ENCODE assay signal across 8 cellular contexts in genomic region chr20:17895641-17896246, GRCh38.
DNase-seq lines count a peak whose midpoint lies in the region; ATAC-seq and TF ChIP-seq lines count a peak whose summit lies in the region.

No MANE protein-coding gene starts in this region.

- peak overlapping the region; percentile 26; the same call in 1 of the 2 replicates for H3K27ac ChIP-seq in 22Rv1

- peak; percentile 60 for ATAC-seq in GM21723 (IDR thresholded peaks at IDR 0.05; ENCODE audit: unreplicated experiment)

- H3K27ac Mint-ChIP-seq in nephron: peak overlapping the region; percentile 91 to 92 (median 91)

- TF ChIP-seq CTCF in 22Rv1 (IDR thresholded peaks at IDR 0.05): no peak
- no peak for TF ChIP-seq CTCF in epithelial cell of esophagus (IDR thresholded peaks at IDR 0.05; ENCODE audit: insufficient read depth, low read depth, low read length, missing control alignments)
- TF ChIP-seq CTCF in nephron (IDR thresholded peaks at IDR 0.05; ENCODE audit: unreplicated experiment in 3 of 3): no peak

- peaks cover 45% of the 10 kb centered on the region for H3K4me1 Mint-ChIP-seq in nephron

- H3K27me3 Mint-ChIP-seq in nephron (ENCODE audit: low read depth): no peaks in the 10 kb centered on the region

- H3K4me3 Mint-ChIP-seq in nephron: peak overlapping the region; percentile 19 to 71 (median 63)

- H3K4me3 ChIP-seq in epithelial cell of esophagus (ENCODE audit: low read length): peak overlapping the region; percentile 15

- H3K36me3 Mint-ChIP-seq in nephron (ENCODE audit: low read depth): no peaks in the 10 kb centered on the region

- peaks cover 12% of the 10 kb centered on the region for H3K9me3 Mint-ChIP-seq in nephron

- peak; percentile 38 to 49 for DNase-seq in activated CD4-positive, alpha-beta T cell treated with anti-CD3 and anti-CD28 coated beads for 4 hours
- DNase-seq in epithelial cell of esophagus (ENCODE audit: low read depth) (peak; percentile 58), superior temporal gyrus (ENCODE audit: extremely low spot score) (peak; percentile 60), NCI-H748 treated with DMSO at 0.1 percent for 48 hours (lab: John Stamatoyannopoulos, UW) (no peak), NCI-H2107 treated with DMSO at 0.1 percent for 48 hours (lab: John Stamatoyannopoulos, UW; ENCODE audit: unreplicated experiment) (no peak)

Comparison
In these comparisons a context has a peak if more than half of its experiments do, and no peak if none do; other contexts are left out.
1. DNase-seq: peak in activated CD4-positive, alpha-beta T cell treated with anti-CD3 and anti-CD28 coated beads for 4 hours (2 of 2), epithelial cell of esophagus (single experiment) and superior temporal gyrus (single experiment); none in NCI-H748 treated with DMSO at 0.1 percent for 48 hours (single experiment) and NCI-H2107 treated with DMSO at 0.1 percent for 48 hours (single experiment).